In genomic region chr4:10949039-10949728, GRCh38 we compare ENCODE assay signal across 21 cellular contexts.
A peak's percentile ranks its signal among the peaks of the same experiment; 100 is the strongest.
DNase-seq lines count a peak whose midpoint lies in the region; ATAC-seq and TF ChIP-seq lines count a peak whose summit lies in the region.
"Had no signal": no experiment of that assay in that cellular context is flagged by ENCODE, and none has a peak within 500 bp of the region (broad histone marks: within the 10 kb centered on the region; RNA-seq: fewer than 3 reads in every experiment).

No MANE protein-coding gene starts in this region.

- H3K4me3 Mint-ChIP-seq in mesothelial cell of epicardium: no peak overlapping the region
- H3K4me3 Mint-ChIP-seq: activated CD4-positive, alpha-beta memory T cell treated with anti-CD3 and anti-CD28 coated beads for 36 hours; CD4-positive, alpha-beta memory T cell; endodermal cell had no signal

- H3K27me3 Mint-ChIP-seq in mesothelial cell of epicardium (ENCODE audit: low read depth): no peaks in the 10 kb centered on the region
- H3K27me3 Mint-ChIP-seq: activated CD4-positive, alpha-beta memory T cell treated with anti-CD3 and anti-CD28 coated beads for 36 hours; CD4-positive, alpha-beta memory T cell had no signal

- TF ChIP-seq CTCF in mesothelial cell of epicardium (IDR thresholded peaks at IDR 0.05; ENCODE audit: unreplicated experiment): no peak

- no peaks in the 10 kb centered on the region for H3K36me3 Mint-ChIP-seq in mesothelial cell of epicardium
- H3K36me3 Mint-ChIP-seq: activated CD4-positive, alpha-beta memory T cell treated with anti-CD3 and anti-CD28 coated beads for 36 hours; CD4-positive, alpha-beta memory T cell had no signal

- H3K4me1 Mint-ChIP-seq in mesothelial cell of epicardium: no peaks in the 10 kb centered on the region
- H3K4me1 Mint-ChIP-seq: CD4-positive, alpha-beta memory T cell had no signal

- DNase-seq in MV-4-11 (lab: John Stamatoyannopoulos, UW) (peak; percentile 10), pons (ENCODE audit: low spot score) (peak; percentile 17), epidermal melanocyte (ENCODE audit: insufficient read length, low spot score) (no peak), mesothelial cell of epicardium (ENCODE audit: low spot score in 2 of 2, unreplicated experiment in 2 of 2) (no peak)
- DNase-seq: activated CD4-positive, alpha-beta memory T cell treated with anti-CD3 and anti-CD28 coated beads for 36 hours; activated CD4-positive, CD25-positive, alpha-beta regulatory T cell; activated T-cell treated with anti-CD3 and anti-CD28 coated beads for 4 hours; amniotic stem cell; CD4-positive, alpha-beta memory T cell; endodermal cell; GDM1; KG1; NCI-H1694; NCI-H82; nucleus accumbens; stimulated activated naive CD4-positive, alpha-beta T cell; T1000 had no signal

- peaks cover 19% of the 10 kb centered on the region for H3K9me3 Mint-ChIP-seq in mesothelial cell of epicardium
- H3K9me3 Mint-ChIP-seq: activated CD4-positive, alpha-beta memory T cell treated with anti-CD3 and anti-CD28 coated beads for 36 hours had no signal

- H3K27ac Mint-ChIP-seq in mesothelial cell of epicardium: no peak overlapping the region
- H3K27ac Mint-ChIP-seq: activated CD4-positive, alpha-beta memory T cell treated with anti-CD3 and anti-CD28 coated beads for 36 hours; CD4-positive, alpha-beta memory T cell; endodermal cell had no signal

- ATAC-seq in GM19043 (IDR thresholded peaks at IDR 0.05; ENCODE audit: low read depth, unreplicated experiment) (peak; percentile 45), HG02610 (IDR thresholded peaks at IDR 0.05; ENCODE audit: unreplicated experiment) (peak; percentile 52), HG02884 (IDR thresholded peaks at IDR 0.05; ENCODE audit: unreplicated experiment) (no peak), HG03439 (IDR thresholded peaks at IDR 0.05; ENCODE audit: unreplicated experiment) (no peak)

Comparison
In these comparisons a context has a peak if more than half of its experiments do, and no peak if none do; other contexts are left out.
1. ATAC-seq: peak in GM19043 (single experiment) and HG02610 (single experiment); none in HG02884 (single experiment) and HG03439 (single experiment).
2. DNase-seq: peak in MV-4-11 (single experiment) and pons (single experiment); none in epidermal melanocyte (single experiment) and mesothelial cell of epicardium (0 of 2).